In the genomic region with DNA sequence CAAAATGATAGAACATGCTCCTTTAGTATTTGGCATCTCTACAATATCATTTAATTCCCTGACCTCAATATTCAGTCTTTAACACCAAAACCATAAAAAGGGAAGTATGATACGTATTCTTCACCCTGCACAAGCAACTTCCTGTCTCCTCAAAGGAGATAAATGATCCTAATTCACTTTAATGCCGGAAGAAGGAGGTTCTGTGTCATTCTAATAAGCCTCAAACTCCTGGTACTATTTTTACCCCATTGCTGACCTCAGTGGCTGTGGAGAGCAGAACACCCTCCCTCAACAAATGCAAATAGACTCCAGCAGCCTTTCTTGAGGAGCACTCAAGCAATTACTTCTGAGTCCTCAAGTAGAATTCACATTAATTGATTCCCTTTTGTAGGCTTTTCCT, we compare ENCODE assay signal across 8 cellular contexts.
A peak's percentile ranks its signal among the peaks of the same experiment; 100 is the strongest.
DNase-seq lines count a peak whose midpoint lies in the region; ATAC-seq and TF ChIP-seq lines count a peak whose summit lies in the region.

No MANE protein-coding gene starts in this region.

- H3K27ac ChIP-seq in lung (ENCODE audit: low read depth in 1 of 2, low read length in 1 of 2), result no peak overlapping the region
- no peak overlapping the region for H3K27ac ChIP-seq in suprapubic skin
- H3K27ac ChIP-seq in prostate gland, result no peak overlapping the region

- H3K4me1 ChIP-seq in lung (ENCODE audit: control insufficient read depth in 2 of 2, insufficient read depth in 2 of 2, low read length in 2 of 2) (no peaks in the 10 kb centered on the region), suprapubic skin (no peaks in the 10 kb centered on the region), prostate gland (replicated peaks) (no peaks in the 10 kb centered on the region)

- H3K27me3 Mint-ChIP-seq in activated CD4-positive, alpha-beta T cell treated with anti-CD3 and anti-CD28 coated beads for 36 hours, result peaks cover 4% of the 10 kb centered on the region

- no peak for TF ChIP-seq EP300 in suprapubic skin (IDR thresholded peaks at IDR 0.05)

- TF ChIP-seq POLR2A in suprapubic skin (IDR thresholded peaks at IDR 0.05) (no peak), prostate gland (IDR thresholded peaks at IDR 0.05) (no peak)

- peak; percentile 57 for DNase-seq in NCI-H2227 (lab: John Stamatoyannopoulos, UW; ENCODE audit: unreplicated experiment)
- DNase-seq in lung (ENCODE audit: low spot score), result no peak
- no peak for DNase-seq in suprapubic skin (ENCODE audit: low spot score in 2 of 2)
- no peak for DNase-seq in prostate gland (ENCODE audit: low spot score)
- DNase-seq in EL, result no peak
- DNase-seq in activated CD4-positive, alpha-beta T cell treated with anti-CD3 and anti-CD28 coated beads for 36 hours, result no peak

- TF ChIP-seq CTCF in lung (IDR thresholded peaks at IDR 0.05; ENCODE audit: control extremely low read depth, extremely low read depth) (no peak), suprapubic skin (IDR thresholded peaks at IDR 0.05) (no peak), prostate gland (IDR thresholded peaks at IDR 0.05) (no peak)

- intact Hi-C loops in prostate gland (cut with DNase I), result no loop called here
- intact Hi-C loops in activated CD4-positive, alpha-beta T cell treated with anti-CD3 and anti-CD28 coated beads for 36 hours (cut with DNase I, micrococcal nuclease), result no loop called here

- WGBS in lung, 2 donors, result 3 to 10% methylated on average over 2 of the region's 2 CpGs
- WGBS in suprapubic skin, result 52% methylated on average over 2 of the region's 2 CpGs
- 68% methylated on average over 2 of the region's 2 CpGs for WGBS in prostate gland

- POLR2A ChIA-PET in activated CD4-positive, alpha-beta T cell treated with anti-CD3 and anti-CD28 coated beads for 36 hours (lab: Charles Lee), result no interaction called here

- no peak overlapping the region for H3K4me3 Mint-ChIP-seq in activated CD4-positive, alpha-beta T cell treated with anti-CD3 and anti-CD28 coated beads for 36 hours

- no peaks in the 10 kb centered on the region for H3K36me3 Mint-ChIP-seq in activated CD4-positive, alpha-beta T cell treated with anti-CD3 and anti-CD28 coated beads for 36 hours (ENCODE audit: low read depth)

- ATAC-seq in GM18909 (IDR thresholded peaks at IDR 0.05; ENCODE audit: poor library complexity, unreplicated experiment), result peak; percentile 96
- peak; percentile 93 for ATAC-seq in HG02870 (IDR thresholded peaks at IDR 0.05; ENCODE audit: unreplicated experiment)
- ATAC-seq in lung (ENCODE audit: insufficient read depth, low FRiP score), result peak; percentile 48
- no peak for ATAC-seq in activated CD4-positive, alpha-beta T cell treated with anti-CD3 and anti-CD28 coated beads for 36 hours

- no peaks in the 10 kb centered on the region for H3K9me3 Mint-ChIP-seq in activated CD4-positive, alpha-beta T cell treated with anti-CD3 and anti-CD28 coated beads for 36 hours (ENCODE audit: low read depth)

- H3K36me3 ChIP-seq in lung (ENCODE audit: control insufficient read depth in 2 of 2, insufficient read depth in 2 of 2, low read length in 2 of 2) (no peaks in the 10 kb centered on the region), suprapubic skin (no peaks in the 10 kb centered on the region), prostate gland (no peaks in the 10 kb centered on the region)

- no peak overlapping the region for H3K27ac Mint-ChIP-seq in activated CD4-positive, alpha-beta T cell treated with anti-CD3 and anti-CD28 coated beads for 36 hours

- CTCF ChIA-PET in activated CD4-positive, alpha-beta T cell treated with anti-CD3 and anti-CD28 coated beads for 36 hours (lab: Charles Lee), result no interaction called here

- peaks cover 21% of the 10 kb centered on the region for H3K4me1 Mint-ChIP-seq in activated CD4-positive, alpha-beta T cell treated with anti-CD3 and anti-CD28 coated beads for 36 hours

- H3K9me3 ChIP-seq in lung (ENCODE audit: control insufficient read depth in 2 of 2, insufficient read depth in 1 of 2, low read length in 1 of 2), result no peaks in the 10 kb centered on the region
- H3K9me3 ChIP-seq in suprapubic skin, result no peaks in the 10 kb centered on the region
- no peaks in the 10 kb centered on the region for H3K9me3 ChIP-seq in prostate gland

- H3K27me3 ChIP-seq in lung (ENCODE audit: control insufficient read depth, insufficient read depth) (no peaks in the 10 kb centered on the region), suprapubic skin (no peaks in the 10 kb centered on the region), prostate gland (replicated peaks; ENCODE audit: insufficient read depth) (no peaks in the 10 kb centered on the region)

- H3K4me3 ChIP-seq in lung, result no peak overlapping the region
- H3K4me3 ChIP-seq in suprapubic skin, result no peak overlapping the region
- no peak overlapping the region for H3K4me3 ChIP-seq in prostate gland
